In genomic region chr5:160342413-160342941, GRCh38 we compare ENCODE assay signal across 12 cellular contexts. TPM values are rescaled to one million over a fixed set of nuclear protein-coding genes. Genes with fewer than 3 reads are reported as not detected.
A peak's percentile ranks its signal among the peaks of the same experiment; 100 is the strongest.
DNase-seq lines count a peak whose midpoint lies in the region; ATAC-seq and TF ChIP-seq lines count a peak whose summit lies in the region.
"Had no signal": no experiment of that assay in that cellular context is flagged by ENCODE, and none has a peak within 500 bp of the region (broad histone marks: within the 10 kb centered on the region; RNA-seq: fewer than 3 reads in every experiment).

No MANE protein-coding gene starts in this region.

- no peak for TF ChIP-seq CTCF in AG04449 (IDR thresholded peaks at IDR 0.05; ENCODE audit: insufficient read depth, low read length, missing control alignments)
- TF ChIP-seq CTCF in HEK293 (tag by site-specific recombination; IDR thresholded peaks at IDR 0.05) = no peak
- no peak for TF ChIP-seq CTCF in astrocyte of the cerebellum (IDR thresholded peaks at IDR 0.05; ENCODE audit: low read depth, low read length, missing control alignments)

- H3K18ac ChIP-seq in mesenchymal stem cell (ENCODE audit: low read depth in 1 of 2, low read length in 2 of 2) = no peak overlapping the region

- ATAC-seq in GM21786 (IDR thresholded peaks at IDR 0.05; ENCODE audit: unreplicated experiment) = no peak
- ATAC-seq: activated naive CD4-positive, alpha-beta T cell treated with anti-CD3 and anti-CD28 coated beads, Interleukin-2, amount 50 U/mL, for 72 hours had no signal

- no peak overlapping the region for H3K23ac ChIP-seq in mesenchymal stem cell (ENCODE audit: low read length in 2 of 2)

- H3K79me1 ChIP-seq in mesenchymal stem cell (replicated peaks; ENCODE audit: low read length, poor library complexity, severe bottlenecking) = no peaks in the 10 kb centered on the region

- H3K36me3 ChIP-seq in HEK293 (ENCODE audit: control insufficient read depth in 2 of 2, insufficient read depth in 1 of 2, low read length in 2 of 2) = no peaks in the 10 kb centered on the region
- no peaks in the 10 kb centered on the region for H3K36me3 ChIP-seq in mesenchymal stem cell (ENCODE audit: control insufficient read depth in 1 of 2, insufficient read depth in 2 of 2, low read depth in 1 of 2, low read length in 2 of 2)

- H2BK120ac ChIP-seq in mesenchymal stem cell (ENCODE audit: low read depth, low read length) = peak overlapping the region; percentile 8

- H3K9me3 ChIP-seq in HEK293 (ENCODE audit: control insufficient read depth, insufficient read depth, low read depth, low read length) (no peaks in the 10 kb centered on the region), mesenchymal stem cell (ENCODE audit: control insufficient read depth, low read length) (no peaks in the 10 kb centered on the region)

- in situ Hi-C loops in astrocyte of the cerebellum (cut with HindIII; ENCODE audit: low sequenced_read_pairs) = no loop called here

- POLR2A ChIA-PET in AG04449 (lab: Yijun Ruan, JAX) = no interaction called here
- POLR2A ChIA-PET in HEK293 (lab: Yijun Ruan, JAX) = interaction anchor here (0.6 kb wide), 1 partner anchor 47 kb away, joined by 3 read pairs; no protein-coding TSS in a partner anchor

- DNase-seq in AG04449 (ENCODE audit: low read depth, low spot score) = peak; percentile 12
- peak; percentile 56 for DNase-seq in astrocyte of the cerebellum (ENCODE audit: low read depth)
- DNase-seq in mesenchymal stem cell = peak; percentile 70
- DNase-seq in NCI-H2196 (lab: John Stamatoyannopoulos, UW; ENCODE audit: unreplicated experiment) = no peak
- no peak for DNase-seq in activated naive CD4-positive, alpha-beta T cell treated with anti-CD3 and anti-CD28 coated beads, Interleukin-2, amount 50 U/mL, for 16 hours
- no peak for DNase-seq in NCI-H1092 (lab: John Stamatoyannopoulos, UW)
- DNase-seq: effector CD4-positive, alpha-beta T cell; NCI-H187 had no signal

- H3K4me3 ChIP-seq in AG04449 (ENCODE audit: low read depth, low read length) (no peak overlapping the region), HEK293 (ENCODE audit: low read depth, low read length) (no peak overlapping the region), astrocyte of the cerebellum (ENCODE audit: low read depth, low read length) (no peak overlapping the region), mesenchymal stem cell (ENCODE audit: insufficient read depth in 1 of 2, low read depth in 1 of 2, low read length in 2 of 2) (no peak overlapping the region)

- H3K14ac ChIP-seq in mesenchymal stem cell (ENCODE audit: low read length in 2 of 2) = no peak overlapping the region

- WGBS in mesenchymal stem cell = 80% methylated on average over 4 of the region's 4 CpGs

- H3K4ac ChIP-seq in mesenchymal stem cell (ENCODE audit: low read depth in 1 of 2, low read length in 2 of 2) = no peak overlapping the region

- peak overlapping the region; percentile 74 for H2BK15ac ChIP-seq in mesenchymal stem cell (ENCODE audit: low read depth, poor library complexity, severe bottlenecking)

- CTCF ChIA-PET in AG04449 (lab: Yijun Ruan, JAX) (interaction anchor here (0.7 to 13.4 kb wide), 9 partner anchors 10 to 320 kb away, joined by 3 to 390 read pairs (median 5); no protein-coding TSS in a partner anchor), HEK293 (lab: Yijun Ruan, JAX) (interaction anchor here (0.6 to 5.2 kb wide), 8 partner anchors 27 to 322 kb away, joined by 3 to 66 read pairs (median 6); partner anchors contain the start of gene C1QTNF2)

- H4K91ac ChIP-seq in mesenchymal stem cell (ENCODE audit: low read length) = no peak overlapping the region

- H3K4me1 ChIP-seq in HEK293 (ENCODE audit: control insufficient read depth, insufficient read depth, low read length) (no peaks in the 10 kb centered on the region), mesenchymal stem cell (ENCODE audit: control insufficient read depth, insufficient read depth, low read depth, low read length) (peaks cover 6% of the 10 kb centered on the region)

- H2BK5ac ChIP-seq in mesenchymal stem cell (ENCODE audit: low read depth, low read length, poor library complexity, severe bottlenecking) = no peak overlapping the region

- no peak overlapping the region for H2AK5ac ChIP-seq in mesenchymal stem cell (ENCODE audit: low read length, severe bottlenecking)

- no peak overlapping the region for H3K27ac ChIP-seq in HEK293 (ENCODE audit: extremely low read depth, low read depth, low read length)
- H3K27ac ChIP-seq in mesenchymal stem cell (ENCODE audit: low read length, poor library complexity, severe bottlenecking) = no peak overlapping the region
- H3K27ac ChIP-seq: C4-2B had no signal

- H3K4me2 ChIP-seq in mesenchymal stem cell (ENCODE audit: low read length, poor library complexity, severe bottlenecking) = no peak overlapping the region

- no peak overlapping the region for H3K9ac ChIP-seq in mesenchymal stem cell (ENCODE audit: low read length)

- H3K27me3 ChIP-seq in mesenchymal stem cell (ENCODE audit: control insufficient read depth in 1 of 2, insufficient read depth in 1 of 2, low read length in 2 of 2) = peaks cover 0 to 11% of the 10 kb centered on the region in 2 experiments

- H2AFZ ChIP-seq in mesenchymal stem cell (ENCODE audit: low read depth, low read length) = no peak overlapping the region

- no peak overlapping the region for H4K8ac ChIP-seq in mesenchymal stem cell (ENCODE audit: low read length)

- H2BK12ac ChIP-seq in mesenchymal stem cell (ENCODE audit: low read length in 2 of 2) = peak overlapping the region; percentile 69 to 83

TF ChIP-seq in HEK293, 187 proteins besides CTCF, POLR2A, EP300 and RAD21:
- no peak for TF ChIP-seq ZFHX2 (tag by site-specific recombination; conservative IDR thresholded peaks at IDR 0.05)
- TF ChIP-seq WT1 (tag by site-specific recombination; IDR thresholded peaks at IDR 0.05) = no peak
- TF ChIP-seq ZNF341 (tag by site-specific recombination; IDR thresholded peaks at IDR 0.05; ENCODE audit: low read depth) = 0 out of 2 replicates have a peak, but pooled peaks have one; percentile 30
- TF ChIP-seq GLI4 (tag by site-specific recombination; IDR thresholded peaks at IDR 0.05) = no peak
- TF ChIP-seq OSR2 (tag by site-specific recombination; IDR thresholded peaks at IDR 0.05) = no peak
- no peak for TF ChIP-seq PATZ1 (tag by site-specific recombination; IDR thresholded peaks at IDR 0.05)
- TF ChIP-seq ZNF624 (tag by site-specific recombination; IDR thresholded peaks at IDR 0.05) = no peak
- no peak for TF ChIP-seq ZNF26 (tag by site-specific recombination; IDR thresholded peaks at IDR 0.05)
- TF ChIP-seq ZNF629 (tag by site-specific recombination; IDR thresholded peaks at IDR 0.05) = no peak
- peak; percentile 47; the same call in 1 of the 2 replicates for TF ChIP-seq GLIS1 (tag by site-specific recombination; IDR thresholded peaks at IDR 0.05)
TF ChIP-seq in HEK293: peak in this region for 2.

RNA-seq across cellular contexts. Expression of gene C1QTNF2, which starts 27.9 kb away (rescaled TPM):
- polyA plus RNA-seq in mesenchymal stem cell (2013, experiment 1 of 2) = 2.7 TPM
- polyA plus RNA-seq in mesenchymal stem cell (2013, experiment 2 of 2) = 2.7 TPM

RNA-seq across cellular contexts. Expression of gene CCNJL, which starts 30.1 kb away (rescaled TPM):
- 10.2 TPM for polyA plus RNA-seq in mesenchymal stem cell (2013, experiment 1 of 2)
- polyA plus RNA-seq in mesenchymal stem cell (2013, experiment 2 of 2) = 9.4 TPM

RNA-seq across cellular contexts. Expression of gene FAM200C, which starts 57.4 kb away (rescaled TPM):
- polyA plus RNA-seq in mesenchymal stem cell (2013, experiment 1 of 2) = 1.2 TPM
- polyA plus RNA-seq in mesenchymal stem cell (2013, experiment 2 of 2) = 1.3 TPM

Comparison
In these comparisons a context has a peak if more than half of its experiments do, and no peak if none do; other contexts are left out.
1. DNase-seq: peak in AG04449 (single experiment), astrocyte of the cerebellum (single experiment) and mesenchymal stem cell (single experiment); none in NCI-H2196 (single experiment), activated naive CD4-positive, alpha-beta T cell treated with anti-CD3 and anti-CD28 coated beads, Interleukin-2, amount 50 U/mL, for 16 hours (single experiment) and NCI-H1092 (single experiment).